In genomic region chr5:14850419-14851066, GRCh38 we compare ENCODE assay signal across 26 cellular contexts. TPM values are rescaled to one million over a fixed set of nuclear protein-coding genes. Genes with fewer than 3 reads are reported as not detected.
DNase-seq lines count a peak whose midpoint lies in the region; ATAC-seq and TF ChIP-seq lines count a peak whose summit lies in the region.
"Had no signal": no experiment of that assay in that cellular context is flagged by ENCODE, and none has a peak within 500 bp of the region (broad histone marks: within the 10 kb centered on the region; RNA-seq: fewer than 3 reads in every experiment).

No MANE protein-coding gene starts in this region.

- H2BK15ac ChIP-seq in mesenchymal stem cell (ENCODE audit: low read depth, poor library complexity, severe bottlenecking) = no peak overlapping the region

- H2AK5ac ChIP-seq in mesenchymal stem cell (ENCODE audit: low read length, severe bottlenecking) = no peak overlapping the region

- H3K36me3 Mint-ChIP-seq in WTC11 = no peaks in the 10 kb centered on the region

- no peak overlapping the region for H3K27ac Mint-ChIP-seq in WTC11
- H3K27ac Mint-ChIP-seq: activated CD8-positive, alpha-beta T cell treated with anti-CD3 and anti-CD28 coated beads, Interleukin-2, amount 10 ng/mL, durations not matched to agents 7 days and 5 days; activated naive CD4-positive, alpha-beta T cell treated with anti-CD3 and anti-CD28 coated beads, Interleukin-2, amount 50 U/mL, for 24 hours; B cell; stimulated activated naive B cell treated with anti-CD40 and anti-IgM and Interleukin-4, amounts not matched to agents 10 μg/mL and 1 μg/mL and 100 μg/mL, for 72 hours had no signal

- H3K18ac ChIP-seq in mesenchymal stem cell (ENCODE audit: low read depth in 1 of 2, low read length in 2 of 2) = no peak overlapping the region

- no peak overlapping the region for H3K23ac ChIP-seq in mesenchymal stem cell (ENCODE audit: low read length in 2 of 2)

- peaks cover 40% of the 10 kb centered on the region for H3K4me1 Mint-ChIP-seq in WTC11

- DNase-seq in heart left ventricle (no peak), right atrium auricular region (ENCODE audit: low spot score) (no peak), WTC11 (ENCODE audit: low spot score) (no peak), mesenchymal stem cell (no peak), smooth muscle cell (lab: John Stamatoyannopoulos, UW; ENCODE audit: unreplicated experiment) (no peak), LoVo (ENCODE audit: low spot score) (no peak), HT-29 (ENCODE audit: low spot score) (no peak), cerebellum (ENCODE audit: low spot score) (no peak)
- DNase-seq: activated CD4-positive, alpha-beta T cell treated with anti-CD3 and anti-CD28 coated beads for 4 hours; activated CD8-positive, alpha-beta T cell treated with anti-CD3 and anti-CD28 coated beads, Interleukin-2, amount 10 ng/mL, durations not matched to agents 7 days and 5 days; amniotic stem cell; CD8-positive, alpha-beta memory T cell; DMS 273 treated with DMSO at 0.1 percent for 48 hours; effector memory CD4-positive, alpha-beta T cell; glutamatergic neuron; Karpas-422; left lung; naive thymus-derived CD4-positive, alpha-beta T cell; NCI-H1417 treated with DMSO at 0.1 percent for 48 hours; NCI-H2029 treated with DMSO at 0.1 percent for 48 hours; NCI-H526; occipital lobe; stimulated activated naive B cell treated with anti-CD40 and anti-IgM and Interleukin-4, amounts not matched to agents 10 μg/mL and 1 μg/mL and 100 μg/mL, for 72 hours; SW 1271 had no signal

- H3K9ac ChIP-seq in mesenchymal stem cell (ENCODE audit: low read length) (no peak overlapping the region), smooth muscle cell (ENCODE audit: low read depth) (no peak overlapping the region)

- WGBS in heart left ventricle, 4 donors = 38 to 53% (median 47%) methylated on average over 10 of the region's 10 CpGs
- 49% methylated on average over 10 of the region's 10 CpGs for WGBS in mesenchymal stem cell
- WGBS in smooth muscle cell (ENCODE audit: low lambda C conversion rate) = 53% methylated on average over 10 of the region's 10 CpGs

- H4K91ac ChIP-seq in mesenchymal stem cell (ENCODE audit: low read length) = no peak overlapping the region

- no peaks in the 10 kb centered on the region for H3K9me3 Mint-ChIP-seq in WTC11
- H3K9me3 Mint-ChIP-seq: activated naive CD4-positive, alpha-beta T cell treated with anti-CD3 and anti-CD28 coated beads, Interleukin-2, amount 50 U/mL, for 24 hours; CD8-positive, alpha-beta memory T cell; naive thymus-derived CD4-positive, alpha-beta T cell; stimulated activated naive B cell treated with anti-CD40 and anti-IgM and Interleukin-4, amounts not matched to agents 10 μg/mL and 1 μg/mL and 100 μg/mL, for 72 hours had no signal

- CTCF ChIA-PET in WTC11 (lab: Charles Lee) = interaction anchor here (0.9 to 1.8 kb wide), 5 partner anchors 22 to 165 kb away, joined by 4 to 7 read pairs (median 4); no protein-coding TSS in a partner anchor

- POLR2A ChIA-PET in WTC11 (lab: Charles Lee) = no interaction called here

- peak overlapping the region in 2 of 12 donors; percentile 7 to 15 for H3K27ac ChIP-seq in heart left ventricle
- no peak overlapping the region for H3K27ac ChIP-seq in right atrium auricular region
- H3K27ac ChIP-seq in mesenchymal stem cell (ENCODE audit: low read length, poor library complexity, severe bottlenecking) = no peak overlapping the region
- no peak overlapping the region for H3K27ac ChIP-seq in smooth muscle cell (ENCODE audit: low read depth)
- H3K27ac ChIP-seq: left lung had no signal

- H3K4ac ChIP-seq in mesenchymal stem cell (ENCODE audit: low read depth in 1 of 2, low read length in 2 of 2) = no peak overlapping the region

- no peaks in the 10 kb centered on the region for H3K27me3 ChIP-seq in heart left ventricle
- no peaks in the 10 kb centered on the region for H3K27me3 ChIP-seq in right atrium auricular region
- H3K27me3 ChIP-seq in mesenchymal stem cell (ENCODE audit: control insufficient read depth in 1 of 2, insufficient read depth in 1 of 2, low read length in 2 of 2) = no peaks in the 10 kb centered on the region
- no peaks in the 10 kb centered on the region for H3K27me3 ChIP-seq in smooth muscle cell (ENCODE audit: low read depth)
- H3K27me3 ChIP-seq: left lung had no signal

- H3K14ac ChIP-seq in mesenchymal stem cell (ENCODE audit: low read length in 2 of 2) = no peak overlapping the region

- no peak for TF ChIP-seq POLR2A in heart left ventricle (IDR thresholded peaks at IDR 0.05)

- peak overlapping the region; percentile 36 for H4K8ac ChIP-seq in mesenchymal stem cell (ENCODE audit: low read length)

- no peaks in the 10 kb centered on the region for H3F3A ChIP-seq in smooth muscle cell (ENCODE audit: low read depth)

- no peak overlapping the region for H3K4me3 Mint-ChIP-seq in WTC11
- H3K4me3 Mint-ChIP-seq: activated CD8-positive, alpha-beta T cell treated with anti-CD3 and anti-CD28 coated beads, Interleukin-2, amount 10 ng/mL, durations not matched to agents 7 days and 5 days; activated naive CD4-positive, alpha-beta T cell treated with anti-CD3 and anti-CD28 coated beads, Interleukin-2, amount 50 U/mL, for 24 hours; B cell; CD8-positive, alpha-beta memory T cell; naive thymus-derived CD4-positive, alpha-beta T cell; stimulated activated naive B cell treated with anti-CD40 and anti-IgM and Interleukin-4, amounts not matched to agents 10 μg/mL and 1 μg/mL and 100 μg/mL, for 72 hours had no signal

- peaks cover 0 to 24% (median 0%) of the 10 kb centered on the region in 9 donors for H3K36me3 ChIP-seq in heart left ventricle
- H3K36me3 ChIP-seq in right atrium auricular region = no peaks in the 10 kb centered on the region
- H3K36me3 ChIP-seq in mesenchymal stem cell (ENCODE audit: control insufficient read depth in 1 of 2, insufficient read depth in 2 of 2, low read depth in 1 of 2, low read length in 2 of 2) = peaks cover 0 to 15% of the 10 kb centered on the region in 2 experiments
- no peaks in the 10 kb centered on the region for H3K36me3 ChIP-seq in smooth muscle cell (ENCODE audit: low read depth)
- H3K36me3 ChIP-seq: left lung had no signal

- peak in 3 of 4 donors; percentile 28 to 57 (median 31) for ATAC-seq in heart left ventricle
- peak; percentile 8; the same call in 1 of the 2 replicates for ATAC-seq in WTC11
- ATAC-seq: activated CD8-positive, alpha-beta T cell treated with anti-CD3 and anti-CD28 coated beads, Interleukin-2, amount 10 ng/mL, durations not matched to agents 7 days and 5 days; left lung; naive thymus-derived CD4-positive, alpha-beta T cell; stimulated activated naive B cell treated with anti-CD40 and anti-IgM and Interleukin-4, amounts not matched to agents 10 μg/mL and 1 μg/mL and 100 μg/mL, for 72 hours had no signal

- H3K27me3 Mint-ChIP-seq in WTC11 (ENCODE audit: low read depth) = no peaks in the 10 kb centered on the region
- H3K27me3 Mint-ChIP-seq: activated naive CD4-positive, alpha-beta T cell treated with anti-CD3 and anti-CD28 coated beads, Interleukin-2, amount 50 U/mL, for 24 hours; B cell; naive thymus-derived CD4-positive, alpha-beta T cell; stimulated activated naive B cell treated with anti-CD40 and anti-IgM and Interleukin-4, amounts not matched to agents 10 μg/mL and 1 μg/mL and 100 μg/mL, for 72 hours had no signal

- no peaks in the 10 kb centered on the region for H3K9me3 ChIP-seq in heart left ventricle
- no peaks in the 10 kb centered on the region for H3K9me3 ChIP-seq in right atrium auricular region
- no peaks in the 10 kb centered on the region for H3K9me3 ChIP-seq in mesenchymal stem cell (ENCODE audit: control insufficient read depth, low read length)
- H3K9me3 ChIP-seq in smooth muscle cell (replicated peaks; ENCODE audit: low read depth) = no peaks in the 10 kb centered on the region
- H3K9me3 ChIP-seq: left lung had no signal

- no peaks in the 10 kb centered on the region for H3K79me1 ChIP-seq in mesenchymal stem cell (replicated peaks; ENCODE audit: low read length, poor library complexity, severe bottlenecking)

- TF ChIP-seq CTCF in heart left ventricle (IDR thresholded peaks at IDR 0.05) (no peak), right atrium auricular region (IDR thresholded peaks at IDR 0.05) (no peak), WTC11 (IDR thresholded peaks at IDR 0.05) (no peak), smooth muscle cell (IDR thresholded peaks at IDR 0.05; ENCODE audit: borderline replicate concordance, insufficient read depth, poor library complexity, severe bottlenecking) (no peak)

- no peak overlapping the region for H2BK120ac ChIP-seq in mesenchymal stem cell (ENCODE audit: low read depth, low read length)

- H4K20me1 ChIP-seq in smooth muscle cell (ENCODE audit: low read depth) = peaks cover 51% of the 10 kb centered on the region

- intact Hi-C loops in heart left ventricle (cut with DNase I) = loop anchor here in 1 of 10 donors (10.0 kb wide), 1 partner anchor 106 kb away; no protein-coding TSS in a partner anchor

- H2AFZ ChIP-seq in mesenchymal stem cell (ENCODE audit: low read depth, low read length) (no peak overlapping the region), smooth muscle cell (ENCODE audit: low read depth) (no peak overlapping the region)

- H2BK12ac ChIP-seq in mesenchymal stem cell (ENCODE audit: low read length in 2 of 2) = no peak overlapping the region

- peaks cover 8% of the 10 kb centered on the region for H3K79me2 ChIP-seq in smooth muscle cell (ENCODE audit: low read depth)

- H3K4me2 ChIP-seq in mesenchymal stem cell (ENCODE audit: low read length, poor library complexity, severe bottlenecking) (no peak overlapping the region), smooth muscle cell (peak overlapping the region; percentile 55)

- no peak overlapping the region for H2BK5ac ChIP-seq in mesenchymal stem cell (ENCODE audit: low read depth, low read length, poor library complexity, severe bottlenecking)

- no peak overlapping the region for H3K4me3 ChIP-seq in heart left ventricle
- H3K4me3 ChIP-seq in right atrium auricular region = no peak overlapping the region
- no peak overlapping the region for H3K4me3 ChIP-seq in mesenchymal stem cell (ENCODE audit: insufficient read depth in 1 of 2, low read depth in 1 of 2, low read length in 2 of 2)
- H3K4me3 ChIP-seq in smooth muscle cell = no peak overlapping the region
- H3K4me3 ChIP-seq: left lung had no signal

- H3K4me1 ChIP-seq in heart left ventricle = peaks cover 3 to 62% (median 26%) of the 10 kb centered on the region in 12 donors
- peaks cover 0 to 34% of the 10 kb centered on the region in 2 donors for H3K4me1 ChIP-seq in right atrium auricular region
- H3K4me1 ChIP-seq in mesenchymal stem cell (ENCODE audit: control insufficient read depth, insufficient read depth, low read depth, low read length) = peaks cover 5% of the 10 kb centered on the region
- peaks cover 18% of the 10 kb centered on the region for H3K4me1 ChIP-seq in smooth muscle cell (ENCODE audit: low read depth)
- H3K4me1 ChIP-seq: left lung had no signal

RNA-seq across cellular contexts. Expression of gene ANKH, which starts 21.0 kb away (rescaled TPM):
- total RNA-seq in heart left ventricle = 100 to 1,000 TPM in 8 of 9 donors, 10 to 100 TPM in 1; 87.1 to 260 (median 177) TPM
- polyA plus RNA-seq in heart left ventricle = 10 to 100 TPM; 54.1 to 59.7 TPM
- 10 to 100 TPM; 52.3 to 80.4 TPM for total RNA-seq in right atrium auricular region
- 16.9 to 19.6 TPM (median 18.6 TPM) in 3 replicates for total RNA-seq in WTC11 (2021)
- polyA plus RNA-seq in mesenchymal stem cell (2013, experiment 1 of 2) = 4.8 TPM
- 5.1 TPM for polyA plus RNA-seq in mesenchymal stem cell (2013, experiment 2 of 2)
- total RNA-seq in smooth muscle cell = 37.3 and 48.0 TPM in 2 replicates
- 25.4 and 56.6 TPM in 2 replicates for polyA plus RNA-seq in smooth muscle cell
- 27.1 and 44.3 TPM in 2 replicates for total RNA-seq in HT-29 (2014; rRNA removed; shearing (Covaris generic))
- total RNA-seq in cerebellum = 37.8 TPM
